ENCODE assay signal across 33 cellular contexts in the genomic region with DNA sequence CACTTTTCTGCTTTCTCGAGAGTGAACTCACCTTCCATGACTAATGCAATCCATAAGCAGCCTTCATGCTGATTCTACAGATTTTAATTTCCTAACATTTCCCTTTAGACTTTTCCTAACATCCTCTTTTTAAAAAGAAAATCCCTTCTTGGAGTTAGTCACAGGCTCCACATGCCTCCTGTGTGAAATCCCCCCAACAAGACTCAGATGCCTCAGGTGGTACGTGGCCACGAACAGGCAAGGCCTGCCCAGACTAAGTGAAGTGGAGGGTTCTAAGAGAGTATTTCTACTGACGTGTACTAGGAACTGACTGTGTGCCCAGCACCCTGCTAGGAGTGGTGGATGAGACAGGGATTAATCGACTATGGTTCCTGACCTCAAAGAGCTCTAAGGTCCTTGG.
"Had no signal": no experiment of that assay in that cellular context is flagged by ENCODE, and none has a peak within 500 bp of the region (broad histone marks: within the 10 kb centered on the region; RNA-seq: fewer than 3 reads in every experiment).

No MANE protein-coding gene starts in this region.

- H3K9me2 ChIP-seq: SK-N-SH had no signal

- H3K9ac ChIP-seq: SK-N-SH had no signal

- H3K4me3 ChIP-seq: body of pancreas, breast epithelium, K562, MG63, SJSA1 had no signal

- DNase-seq: activated CD4-positive, alpha-beta T cell treated with anti-CD3 and anti-CD28 coated beads, Interleukin-2, amount 10 ng/mL, durations not matched to agents 24 days and 14 days; activated CD4-positive, alpha-beta T cell treated with anti-CD3 and anti-CD28 coated beads, Interleukin-2, amount 50 U/mL, for 4 hours; activated CD8-positive, alpha-beta T cell treated with anti-CD3 and anti-CD28 coated beads for 36 hours; activated effector memory CD4-positive, alpha-beta T cell treated with anti-CD3 and anti-CD28 coated beads, Interleukin-2, amount 50 U/mL, for 16 hours; activated naive CD4-positive, alpha-beta T cell; activated naive CD4-positive, alpha-beta T cell treated with anti-CD3 and anti-CD28 coated beads, Interleukin-2, amount 50 U/mL, for 16 hours; activated naive CD8-positive, alpha-beta T cell treated with anti-CD3 and anti-CD28 coated beads for 36 hours; activated T-cell treated with anti-CD3 and anti-CD28 coated beads, Interleukin-2, amount 50 U/mL, for 1 hour; activated T-cell treated with anti-CD3 and anti-CD28 coated beads, Interleukin-2, amount 50 U/mL, for 72 hours; amygdala; body of pancreas; caudate nucleus; cerebellar nuclear complex; MG63; NCI-H1048; NCI-H1436 treated with DMSO at 0.1 percent for 48 hours; NCI-H187 treated with DMSO at 0.1 percent for 48 hours; NCI-H2081; NCI-H2171 treated with DMSO at 0.1 percent for 48 hours; NCI-H2227 treated with DMSO at 0.1 percent for 48 hours; NCI-H446 treated with DMSO at 0.1 percent for 48 hours; NCI-H524; NCI-H69; NCI-H82; SHP77 treated with DMSO at 0.1 percent for 48 hours; SK-N-SH; T-cell; T-helper 17 cell had no signal

- ATAC-seq: activated CD8-positive, alpha-beta T cell treated with anti-CD3 and anti-CD28 coated beads for 36 hours; activated T-cell treated with anti-CD3 and anti-CD28 coated beads, Interleukin-2, amount 50 U/mL, for 72 hours; activated T-helper 17 cell treated with anti-CD3 and anti-CD28 coated beads, Interleukin-2, amount 50 U/mL, for 72 hours; body of pancreas; K562; Panc1; T-cell; T-helper 17 cell had no signal

- H3K27me3 ChIP-seq: body of pancreas, breast epithelium, MG63, SJSA1 had no signal

- H3K9me3 ChIP-seq: body of pancreas, breast epithelium, MG63, SJSA1, SK-N-SH had no signal

- H3K4me2 ChIP-seq: SK-N-SH had no signal

- H3K36me3 ChIP-seq: breast epithelium, MG63, SJSA1 had no signal

- H3K4me1 ChIP-seq: body of pancreas, breast epithelium, SJSA1 had no signal
